Comparison of ENCODE assay signal across 8 cellular contexts in the genomic region with DNA sequence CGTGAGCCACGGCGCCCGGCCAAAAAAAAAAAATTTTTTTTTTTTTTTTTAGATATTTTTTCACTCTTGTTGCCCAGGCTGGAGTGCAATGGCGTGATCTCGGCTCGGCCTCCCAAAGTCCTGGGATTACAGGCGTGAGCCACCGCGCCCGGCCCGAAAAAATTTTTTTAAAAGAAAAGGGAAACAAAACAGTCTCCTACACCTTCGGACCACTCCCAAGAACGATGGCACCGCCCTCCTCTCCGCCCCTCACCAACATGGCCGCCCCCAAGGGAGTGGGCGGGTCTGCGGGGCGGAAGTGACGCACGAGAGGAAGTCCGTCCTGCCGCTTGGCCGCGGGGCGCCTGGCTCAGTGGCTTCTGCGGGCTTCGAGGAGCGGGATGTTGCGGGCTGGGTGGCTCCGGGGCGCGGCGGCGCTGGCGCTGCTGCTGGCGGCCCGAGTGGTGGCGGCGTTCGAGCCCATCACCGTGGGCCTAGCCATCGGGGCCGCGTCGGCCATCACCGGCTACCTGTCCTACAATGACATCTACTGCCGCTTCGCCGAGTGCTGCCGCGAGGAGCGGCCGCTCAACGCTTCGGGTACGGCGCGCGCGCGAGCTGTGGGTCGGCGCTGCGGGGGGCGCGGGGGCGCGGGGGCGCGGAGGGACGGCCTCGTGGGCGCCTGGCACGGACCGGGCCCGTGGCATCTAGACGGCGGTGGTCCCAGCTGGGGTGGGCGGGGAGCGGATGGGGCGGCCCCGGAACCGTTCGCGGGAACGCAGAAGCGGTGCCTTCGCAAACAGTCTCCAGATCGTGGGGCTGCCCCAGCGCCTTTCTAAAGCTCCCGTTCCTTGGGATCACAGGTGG. TPM values are rescaled to one million over a fixed set of nuclear protein-coding genes. Genes with fewer than 3 reads are reported as not detected.
DNase-seq lines count a peak whose midpoint lies in the region; ATAC-seq, FAIRE-seq and TF ChIP-seq lines count a peak whose summit lies in the region.

A gene with protein sequence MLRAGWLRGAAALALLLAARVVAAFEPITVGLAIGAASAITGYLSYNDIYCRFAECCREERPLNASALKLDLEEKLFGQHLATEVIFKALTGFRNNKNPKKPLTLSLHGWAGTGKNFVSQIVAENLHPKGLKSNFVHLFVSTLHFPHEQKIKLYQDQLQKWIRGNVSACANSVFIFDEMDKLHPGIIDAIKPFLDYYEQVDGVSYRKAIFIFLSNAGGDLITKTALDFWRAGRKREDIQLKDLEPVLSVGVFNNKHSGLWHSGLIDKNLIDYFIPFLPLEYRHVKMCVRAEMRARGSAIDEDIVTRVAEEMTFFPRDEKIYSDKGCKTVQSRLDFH (plus strand): TSS at position 352 of the 846 bp plus-strand sequence. CDS start 29 bp downstream, at position 381.

- ATAC-seq in GM21515 (IDR thresholded peaks at IDR 0.05; ENCODE audit: unreplicated experiment), result peak; percentile 81

- H4K20me1 ChIP-seq in OCI-LY1 (ENCODE audit: insufficient read depth, low read length) (no peaks in the 10 kb centered on the region), endothelial cell of umbilical vein (replicated peaks; ENCODE audit: control insufficient read depth, extremely low read depth, insufficient read depth, low read length) (no peaks in the 10 kb centered on the region)

- H3K4me3 ChIP-seq in OCI-LY1 (ENCODE audit: low read depth, low read length, poor library complexity, severe bottlenecking) (peak within 1 kb of the TSS; percentile 66), endothelial cell of umbilical vein (replicated peaks in 1 of 3; ENCODE audit: insufficient read depth in 1 of 3, low read depth in 1 of 3, low read length in 3 of 3) (peak within 1 kb of the TSS; percentile 59 to 89 (median 85))

- peak within 1 kb of the TSS; percentile 72 for H3K9ac ChIP-seq in OCI-LY1 (ENCODE audit: low read length)
- peak within 1 kb of the TSS; percentile 41 for H3K9ac ChIP-seq in endothelial cell of umbilical vein (replicated peaks; ENCODE audit: extremely low read depth, insufficient read depth, low read length)

- H3K27me3 Mint-ChIP-seq in Calu3 (ENCODE audit: unreplicated experiment), result no peaks in the 10 kb centered on the region

- peak within 1 kb of the TSS; percentile 89 for H3K4me2 ChIP-seq in OCI-LY1 (ENCODE audit: low read length)
- H3K4me2 ChIP-seq in endothelial cell of umbilical vein (ENCODE audit: insufficient read depth, low read length), result peak within 1 kb of the TSS; percentile 93

- peak; percentile 91 for DNase-seq in Calu3
- DNase-seq in HuH-7 (ENCODE audit: low spot score), result peak; percentile 77
- DNase-seq in activated CD8-positive, alpha-beta memory T cell treated with anti-CD3 and anti-CD28 coated beads, Interleukin-2, amount 50 U/mL, for 48 hours, result peak; percentile 97
- peak; percentile 96 for DNase-seq in endothelial cell of umbilical vein (ENCODE audit: low read depth, low spot score)
- DNase-seq in midbrain (lab: John Stamatoyannopoulos, UW), result peak; percentile 94
- peak; percentile 88 to 90 for DNase-seq in stimulated activated CD8-positive, alpha-beta memory T cell treated with anti-CD3 and anti-CD28 coated beads, Interleukin-15, amount 100 ng/mL, for 48 hours (ENCODE audit: low read depth in 2 of 2)

- H3K9me1 ChIP-seq in endothelial cell of umbilical vein (replicated peaks; ENCODE audit: control insufficient read depth, extremely low read depth, insufficient read depth, low read length), result no peaks in the 10 kb centered on the region

- H3K9me3 ChIP-seq in OCI-LY1 (ENCODE audit: low read length) (no peaks in the 10 kb centered on the region), endothelial cell of umbilical vein (replicated peaks; ENCODE audit: control insufficient read depth, insufficient read depth, low read length) (no peaks in the 10 kb centered on the region)

- peaks cover 35% of the 10 kb centered on the region for H3K36me3 Mint-ChIP-seq in Calu3 (ENCODE audit: insufficient read depth, unreplicated experiment)

- dilution Hi-C loops in endothelial cell of umbilical vein (cut with MboI; ENCODE audit: extremely low pct_ligation_motif_present, low sequenced_read_pairs), result no loop called here

- no peak for TF ChIP-seq CTCF in Calu3 (IDR thresholded peaks at IDR 0.05; ENCODE audit: unreplicated experiment)
- TF ChIP-seq CTCF in OCI-LY1 (IDR thresholded peaks at IDR 0.05; ENCODE audit: low read length), result no peak
- no peak for TF ChIP-seq CTCF in endothelial cell of umbilical vein (IDR thresholded peaks at IDR 0.05; ENCODE audit: extremely low read depth in 1 of 2, insufficient read depth in 1 of 2, low read depth in 1 of 2, low read length in 2 of 2)

- peak; percentile 89 for TF ChIP-seq POLR2A in endothelial cell of umbilical vein (IDR thresholded peaks at IDR 0.05; ENCODE audit: low read depth, low read length)

- H3K27ac Mint-ChIP-seq in Calu3 (ENCODE audit: unreplicated experiment), result no peak within 1 kb of the TSS

- H3K9me3 Mint-ChIP-seq in Calu3 (ENCODE audit: low read depth, unreplicated experiment), result no peaks in the 10 kb centered on the region

- H3K4me1 ChIP-seq in OCI-LY1 (ENCODE audit: insufficient read depth, low read length, severe bottlenecking), result peaks cover 8% of the 10 kb centered on the region
- peaks cover 11% of the 10 kb centered on the region for H3K4me1 ChIP-seq in endothelial cell of umbilical vein (ENCODE audit: control insufficient read depth, extremely low read depth, insufficient read depth, low read length)

- no peaks in the 10 kb centered on the region for H3K9me2 ChIP-seq in OCI-LY1 (ENCODE audit: low read depth, low read length)

- CTCF ChIA-PET in Calu3 (lab: Charles Lee) (interaction anchor here (0.7 kb wide), 2 partner anchors 289 to 1154 kb away, joined by 3 read pairs; no protein-coding TSS in a partner anchor), endothelial cell of umbilical vein (lab: Charles Lee) (interaction anchor here (1.0 kb wide), 2 partner anchors 12 to 13 kb away, joined by 4 read pairs; no protein-coding TSS in a partner anchor)

- H3K4me1 Mint-ChIP-seq in Calu3 (ENCODE audit: low read depth, unreplicated experiment), result no peaks in the 10 kb centered on the region

- H3K36me3 ChIP-seq in OCI-LY1 (ENCODE audit: insufficient read depth, low read length) (peaks cover 11% of the 10 kb centered on the region; the same call in 1 of the 2 replicates), endothelial cell of umbilical vein (ENCODE audit: control insufficient read depth in 2 of 2, extremely low read depth in 1 of 2, insufficient read depth in 2 of 2, low read length in 2 of 2) (no peaks in the 10 kb centered on the region)

- POLR2A ChIA-PET in endothelial cell of umbilical vein (lab: Charles Lee), result interaction anchor here (0.7 to 0.9 kb wide), 2 partner anchors 10 to 13 kb away, joined by 3 read pairs; no protein-coding TSS in a partner anchor

- H3K4me3 Mint-ChIP-seq in Calu3 (ENCODE audit: low read depth, unreplicated experiment), result peak within 1 kb of the TSS; percentile 70

- intact Hi-C loops in Calu3 (cut with micrococcal nuclease; ENCODE audit: unreplicated experiment), result no loop called here
- intact Hi-C loops in endothelial cell of umbilical vein (cut with micrococcal nuclease), result no loop called here

- no peaks in the 10 kb centered on the region for H3K79me2 ChIP-seq in OCI-LY1 (ENCODE audit: insufficient read depth, low read length)
- H3K79me2 ChIP-seq in endothelial cell of umbilical vein (ENCODE audit: control insufficient read depth, insufficient read depth, low read length), result peaks cover 9% of the 10 kb centered on the region

- H3K27me3 ChIP-seq in OCI-LY1 (ENCODE audit: insufficient read depth, low read length), result no peaks in the 10 kb centered on the region
- no peaks in the 10 kb centered on the region for H3K27me3 ChIP-seq in endothelial cell of umbilical vein (ENCODE audit: control insufficient read depth in 2 of 2, insufficient read depth in 2 of 2, low read length in 2 of 2)

- FAIRE-seq in endothelial cell of umbilical vein (lab: Jason Lieb, UNC), result peak; percentile 88

- no peaks in the 10 kb centered on the region for H3F3A ChIP-seq in OCI-LY1 (ENCODE audit: insufficient read depth, low read length)

- no TSS peak for BruUV-seq in Calu3 (replicated peaks; lab: Mats Ljungman, UMichigan)
- no TSS peak for BruUV-seq in endothelial cell of umbilical vein (replicated peaks; lab: Mats Ljungman, UMichigan)

- H3K27ac ChIP-seq in OCI-LY1 (ENCODE audit: low read depth, low read length, poor library complexity, severe bottlenecking) (no peak within 1 kb of the TSS), endothelial cell of umbilical vein (ENCODE audit: insufficient read depth, low read depth, low read length) (peak within 1 kb of the TSS; percentile 34)

- H2AFZ ChIP-seq in OCI-LY1 (ENCODE audit: low read length) (no peak within 1 kb of the TSS), endothelial cell of umbilical vein (ENCODE audit: low read depth, low read length) (peak within 1 kb of the TSS; percentile 100)

TF ChIP-seq in endothelial cell of umbilical vein, 7 proteins besides CTCF, POLR2A, EP300 and RAD21:
- TF ChIP-seq JUN (IDR thresholded peaks at IDR 0.05; ENCODE audit: borderline replicate concordance, insufficient read depth, insufficient read length, low read depth) (no peak), FOS (IDR thresholded peaks at IDR 0.05; ENCODE audit: borderline replicate concordance, insufficient read depth, low read length) (no peak), GATA2 (IDR thresholded peaks at IDR 0.05; ENCODE audit: insufficient read depth, insufficient read length, low read depth, low read length) (no peak), POLR2AphosphoS5 (IDR thresholded peaks at IDR 0.05; ENCODE audit: insufficient read depth, low read depth, low read length) (peak; percentile 89)
TF ChIP-seq in endothelial cell of umbilical vein: peak in this region for 1.

RNA-seq across cellular contexts. Expression of the gene that starts here (rescaled TPM):
- total RNA-seq in Calu3 (2022) (20.9 and 28.3 TPM in 2 replicates), endothelial cell of umbilical vein (23.1 and 29.5 TPM in 2 replicates)
- polyA plus RNA-seq in endothelial cell of umbilical vein, result 25.2 and 27.0 TPM in 2 replicates
- 22.4 and 22.6 TPM in 2 replicates for polyA plus RNA-seq in endothelial cell of umbilical vein (2011; cell fraction: cytosol; rRNA removed)
- polyA plus RNA-seq in endothelial cell of umbilical vein (2011; cell fraction: nucleus; rRNA removed), result 17.9 and 18.6 TPM in 2 replicates
- polyA plus RNA-seq in endothelial cell of umbilical vein (2012), result 25.9 and 29.9 TPM in 2 replicates
- polyA minus RNA-seq in endothelial cell of umbilical vein, result 23.0 and 27.1 TPM in 2 replicates
- 19.9 TPM for polyA minus RNA-seq in endothelial cell of umbilical vein (2011; cell fraction: cytosol; rRNA and poly(A)+ RNA removed)
- 7.2 and 9.2 TPM in 2 replicates for polyA minus RNA-seq in endothelial cell of umbilical vein (2011; cell fraction: nucleus; rRNA and poly(A)+ RNA removed)
